Comparison of ENCODE assay signal across 12 cellular contexts in genomic region chr3:75669741-75670444, GRCh38. TPM values are rescaled to one million over a fixed set of nuclear protein-coding genes. Genes with fewer than 3 reads are reported as not detected.
DNase-seq lines count a peak whose midpoint lies in the region; ATAC-seq and TF ChIP-seq lines count a peak whose summit lies in the region.
"Not testable (repeated sequence)": the region's sequence is repeated elsewhere in the genome, so short reads cannot be mapped to it uniquely, and the experiment has no call there.
"Had no signal": no experiment of that assay in that cellular context is flagged by ENCODE, and none has a peak within 500 bp of the region (broad histone marks: within the 10 kb centered on the region; RNA-seq: fewer than 3 reads in every experiment).

No MANE protein-coding gene starts in this region.

- not testable (repeated sequence) for H3K27me3 ChIP-seq in Peyer's patch
- H3K27me3 ChIP-seq in gastrocnemius medialis (peaks cover 39 to 70% (median 60%) of the 10 kb centered on the region in 3 donors), upper lobe of right lung (peaks cover 73% of the 10 kb centered on the region)

- ATAC-seq in GM21737 (IDR thresholded peaks at IDR 0.05; ENCODE audit: unreplicated experiment) (peak; percentile 4), upper lobe of right lung (peak; percentile 5)
- not testable (repeated sequence) for ATAC-seq in gastrocnemius medialis

- peak overlapping the region; percentile 93 for H3K27ac Mint-ChIP-seq in chondrocyte (ENCODE audit: unreplicated experiment)
- H3K27ac Mint-ChIP-seq in nephron = not testable (repeated sequence)

- H3K4me1 Mint-ChIP-seq in chondrocyte (ENCODE audit: low read depth) (peaks cover 30% of the 10 kb centered on the region), nephron (peaks cover 15% of the 10 kb centered on the region)

- in situ Hi-C loops in gastrocnemius medialis (cut with MboI; ENCODE audit: low sequenced_read_pairs in 4 of 4) = not testable (repeated sequence)

- peak overlapping the region in 2 of 4 donors; percentile 51 for H3K4me3 ChIP-seq in Peyer's patch
- peak overlapping the region; percentile 9 for H3K4me3 ChIP-seq in fibroblast of the aortic adventitia (ENCODE audit: low read depth, low read length)
- peak overlapping the region; percentile 21 to 51 (median 40) for H3K4me3 ChIP-seq in gastrocnemius medialis
- peak overlapping the region; percentile 3 for H3K4me3 ChIP-seq in upper lobe of right lung

- not testable (repeated sequence) for H3K27ac ChIP-seq in Peyer's patch, gastrocnemius medialis, upper lobe of right lung

- not testable (repeated sequence) for H3K9me3 ChIP-seq in Peyer's patch, gastrocnemius medialis, upper lobe of right lung

- H3K27me3 Mint-ChIP-seq in chondrocyte (ENCODE audit: low read depth) (peaks cover 27% of the 10 kb centered on the region), nephron (ENCODE audit: low read depth) (peaks cover 90% of the 10 kb centered on the region)

- peaks cover 0 to 30% (median 0%) of the 10 kb centered on the region in 4 donors for H3K4me1 ChIP-seq in Peyer's patch
- not testable (repeated sequence) for H3K4me1 ChIP-seq in gastrocnemius medialis, upper lobe of right lung

- peak overlapping the region; percentile 75 for H3K4me3 Mint-ChIP-seq in chondrocyte (ENCODE audit: unreplicated experiment)
- peak overlapping the region; percentile 80 to 84 (median 84) for H3K4me3 Mint-ChIP-seq in nephron

- intact Hi-C loops in gastrocnemius medialis (cut with DNase I; ENCODE audit: low total_unique reads); upper lobe of right lung (cut with DNase I): not testable (repeated sequence)

- not testable (repeated sequence) for TF ChIP-seq POLR2A in Peyer's patch (IDR thresholded peaks at IDR 0.05); gastrocnemius medialis (IDR thresholded peaks at IDR 0.05)

- H3K36me3 ChIP-seq in Peyer's patch, gastrocnemius medialis, upper lobe of right lung: not testable (repeated sequence)

- peaks cover 26% of the 10 kb centered on the region for H3K9me3 Mint-ChIP-seq in chondrocyte (ENCODE audit: low read depth)
- peaks cover 27% of the 10 kb centered on the region for H3K9me3 Mint-ChIP-seq in nephron

- not testable (repeated sequence) for H3K36me3 Mint-ChIP-seq in chondrocyte (ENCODE audit: low read depth); nephron (ENCODE audit: low read depth)

- TF ChIP-seq CTCF in Peyer's patch (IDR thresholded peaks at IDR 0.05); chondrocyte (IDR thresholded peaks at IDR 0.05); fibroblast of the aortic adventitia (IDR thresholded peaks at IDR 0.05; ENCODE audit: insufficient read depth, low read length); nephron (IDR thresholded peaks at IDR 0.05; ENCODE audit: unreplicated experiment in 3 of 3); gastrocnemius medialis (IDR thresholded peaks at IDR 0.05 in 4 of 5, conservative IDR thresholded peaks at IDR 0.05 in 1 of 5); upper lobe of right lung (IDR thresholded peaks at IDR 0.05): not testable (repeated sequence)

- DNase-seq in Peyer's patch (peak in 2 of 3 donors; percentile 51 to 67), chondrocyte (ENCODE audit: low spot score) (peak; percentile 97), iris pigment epithelial cell (ENCODE audit: low read depth) (peak; percentile 24), upper lobe of right lung (peak; percentile 68)
- DNase-seq in fibroblast of the aortic adventitia (ENCODE audit: low read depth); gastrocnemius medialis: not testable (repeated sequence)

RNA-seq across cellular contexts. Expression of gene FRG2C, which starts 5.8 kb away (rescaled TPM):
- total RNA-seq in Peyer's patch (not detected), chondrocyte (not detected in 3 replicates), fibroblast of the aortic adventitia (ENCODE audit: low replicate concordance) (not detected in 2 replicates), gastrocnemius medialis (not detected), upper lobe of right lung (not detected)
- total RNA-seq: activated T-cell treated with anti-CD3 and anti-CD28 coated beads, Interleukin-2, amount 50 U/mL, for 72 hours; dermis blood vessel endothelial cell; left ventricle myocardium superior; ureter had no signal
